8 cellular contexts compared by ENCODE assay signal in the genomic region with DNA sequence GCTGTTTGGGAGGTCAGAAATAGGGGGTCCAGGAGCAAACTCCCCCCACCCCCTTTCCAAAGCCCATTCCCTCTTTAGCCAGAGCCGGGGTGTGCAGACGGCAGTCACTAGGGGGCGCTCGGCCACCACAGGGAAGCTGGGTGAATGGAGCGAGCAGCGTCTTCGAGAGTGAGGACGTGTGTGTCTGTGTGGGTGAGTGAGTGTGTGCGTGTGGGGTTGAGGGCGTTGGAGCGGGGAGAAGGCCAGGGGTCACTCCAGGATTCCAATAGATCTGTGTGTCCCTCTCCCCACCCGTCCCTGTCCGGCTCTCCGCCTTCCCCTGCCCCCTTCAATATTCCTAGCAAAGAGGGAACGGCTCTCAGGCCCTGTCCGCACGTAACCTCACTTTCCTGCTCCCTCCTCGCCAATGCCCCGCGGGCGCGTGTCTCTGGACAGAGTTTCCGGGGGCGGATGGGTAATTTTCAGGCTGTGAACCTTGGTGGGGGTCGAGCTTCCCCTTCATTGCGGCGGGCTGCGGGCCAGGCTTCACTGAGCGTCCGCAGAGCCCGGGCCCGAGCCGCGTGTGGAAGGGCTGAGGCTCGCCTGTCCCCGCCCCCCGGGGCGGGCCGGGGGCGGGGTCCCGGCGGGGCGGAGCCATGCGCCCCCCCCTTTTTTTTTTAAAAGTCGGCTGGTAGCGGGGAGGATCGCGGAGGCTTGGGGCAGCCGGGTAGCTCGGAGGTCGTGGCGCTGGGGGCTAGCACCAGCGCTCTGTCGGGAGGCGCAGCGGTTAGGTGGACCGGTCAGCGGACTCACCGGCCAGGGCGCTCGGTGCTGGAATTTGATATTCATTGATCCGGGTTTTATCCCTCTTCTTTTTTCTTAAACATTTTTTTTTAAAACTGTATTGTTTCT. TPM values are rescaled to one million over a fixed set of nuclear protein-coding genes. Genes with fewer than 3 reads are reported as not detected.
DNase-seq lines count a peak whose midpoint lies in the region; ATAC-seq and TF ChIP-seq lines count a peak whose summit lies in the region.

A gene (plus strand): TSS at position 686 of the 891 bp plus-strand sequence.

- H2BK20ac ChIP-seq in IMR-90 (ENCODE audit: low read depth, low read length), result peak within 1 kb of the TSS; percentile 78

- H3K14ac ChIP-seq in IMR-90 (replicated peaks; ENCODE audit: low read depth, low read length), result peak within 1 kb of the TSS; percentile 85

- peak within 1 kb of the TSS; percentile 87 for H3K23ac ChIP-seq in IMR-90 (ENCODE audit: low read depth, low read length)

- H3K18ac ChIP-seq in IMR-90 (ENCODE audit: low read depth, low read length), result peak within 1 kb of the TSS; percentile 62

- TF ChIP-seq CTCF in IMR-90 (conservative IDR thresholded peaks at IDR 0.05; ENCODE audit: low read depth, low read length) (peak; percentile 97), epithelial cell of proximal tubule (conservative IDR thresholded peaks at IDR 0.05; ENCODE audit: low read depth, low read length) (peak; percentile 98)

- peak within 1 kb of the TSS; percentile 97 for H3K9ac ChIP-seq in IMR-90 (ENCODE audit: low read depth, low read length)
- peak within 1 kb of the TSS; percentile 99 for H3K9ac ChIP-seq in mucosa of stomach (ENCODE audit: low read length)

- H2BK120ac ChIP-seq in IMR-90 (ENCODE audit: low read depth, low read length), result peak within 1 kb of the TSS; percentile 54

- peak within 1 kb of the TSS; percentile 76 for H3K4ac ChIP-seq in IMR-90 (ENCODE audit: low read depth, low read length)

- H2BK5ac ChIP-seq in IMR-90 (ENCODE audit: low read depth, low read length, poor library complexity, severe bottlenecking), result peak within 1 kb of the TSS; percentile 83

- no CpG with 5 or more reads among the region's 62 CpGs for WGBS in IMR-90 (ENCODE audit: extremely low coverage in 2 of 2, insufficient read length in 1 of 2), 2 experiments

- peak within 1 kb of the TSS; percentile 83 for H3K56ac ChIP-seq in IMR-90 (ENCODE audit: extremely low read depth, insufficient read depth, low read length)

- CTCF ChIA-PET in IMR-90 (lab: Yijun Ruan, JAX), result interaction anchor here (0.6 to 2.8 kb wide), 22 partner anchors 24 to 1036 kb away, joined by 3 to 22 read pairs (median 3); no protein-coding TSS in a partner anchor

- H3K27ac ChIP-seq in IMR-90 (ENCODE audit: insufficient read depth, low read length), result peak within 1 kb of the TSS; percentile 92

- in situ Hi-C loops in IMR-90 (cut with MboI; ENCODE audit: low sequenced_read_pairs), result loop anchor here (5.0 kb wide), 2 partner anchors 102 to 303 kb away; no protein-coding TSS in a partner anchor

- H3K4me2 ChIP-seq in IMR-90 (ENCODE audit: low read depth, low read length), result peak within 1 kb of the TSS; percentile 64

- peaks cover 5 to 37% of the 10 kb centered on the region in 2 experiments for H3K79me1 ChIP-seq in IMR-90 (ENCODE audit: low read depth in 1 of 2, low read length in 2 of 2)

- POLR2A ChIA-PET in IMR-90 (lab: Charles Lee; ENCODE audit: unreplicated experiment), result interaction anchor here (0.6 to 0.8 kb wide), 5 partner anchors 13 to 310 kb away, joined by 3 to 6 read pairs (median 4); no protein-coding TSS in a partner anchor

- peak; percentile 92 for TF ChIP-seq RAD21 in IMR-90 (IDR thresholded peaks at IDR 0.05; ENCODE audit: low read length)

- H4K20me1 ChIP-seq in IMR-90 (ENCODE audit: insufficient read depth, low read length), result peaks cover 50% of the 10 kb centered on the region

- peak within 1 kb of the TSS; percentile 88 for H2AFZ ChIP-seq in IMR-90 (replicated peaks; ENCODE audit: low read length, poor library complexity)

- H3K4me1 ChIP-seq in IMR-90 (ENCODE audit: control insufficient read depth, insufficient read depth, low read length), result peaks cover 23% of the 10 kb centered on the region
- peaks cover 64% of the 10 kb centered on the region for H3K4me1 ChIP-seq in mucosa of stomach (ENCODE audit: control insufficient read depth, insufficient read depth, low read length)

- DNase-seq in DMS 273 treated with DMSO at 0.1 percent for 48 hours (lab: John Stamatoyannopoulos, UW) (peak; percentile 88), IMR-90 (peak; percentile 90), OCI-M1 (lab: John Stamatoyannopoulos, UW) (peak; percentile 96), activated T-cell treated with anti-CD3 and anti-CD28 coated beads for 48 hours (ENCODE audit: low read depth) (peak; percentile 83), epithelial cell of proximal tubule (ENCODE audit: low read depth) (peak; percentile 82)
- DNase-seq in stimulated activated CD8-positive, alpha-beta memory T cell treated with anti-CD3 and anti-CD28 coated beads, Interleukin-7, amount 100 ng/mL, for 24 hours (ENCODE audit: low read depth), result peak; percentile 82

- intact Hi-C loops in IMR-90 (cut with micrococcal nuclease), result loop anchor here (1.0 to 5.0 kb wide), 8 partner anchors 45 to 310 kb away; a partner anchor contains a TSS

- H3K27me3 ChIP-seq in IMR-90 (ENCODE audit: control insufficient read depth, insufficient read depth, low read length) (no peaks in the 10 kb centered on the region), mucosa of stomach (ENCODE audit: control insufficient read depth, insufficient read depth, low read length) (no peaks in the 10 kb centered on the region)

- H2BK15ac ChIP-seq in IMR-90 (ENCODE audit: low read depth, low read length), result peak within 1 kb of the TSS; percentile 77; the same call in 2 of the 3 replicates

- peak within 1 kb of the TSS; percentile 57; the same call in 1 of the 2 replicates for H2AK5ac ChIP-seq in IMR-90 (ENCODE audit: low read depth, low read length)

- TF ChIP-seq POLR2A in IMR-90 (IDR thresholded peaks at IDR 0.05; ENCODE audit: low read depth, low read length), result peak; percentile 98

- H4K8ac ChIP-seq in IMR-90 (ENCODE audit: low read depth in 2 of 2, low read length in 2 of 2), result peak within 1 kb of the TSS; percentile 66 to 87

- H3K4me3 ChIP-seq in IMR-90 (ENCODE audit: insufficient read depth, low read depth, low read length) (peak within 1 kb of the TSS; percentile 94), epithelial cell of proximal tubule (ENCODE audit: low read depth, low read length) (peak within 1 kb of the TSS; percentile 62), mucosa of stomach (ENCODE audit: low read length) (peak within 1 kb of the TSS; percentile 81)

- peak within 1 kb of the TSS; percentile 26 for H4K5ac ChIP-seq in IMR-90 (ENCODE audit: low read depth, low read length)

- H3K9me3 ChIP-seq in IMR-90 (ENCODE audit: control insufficient read depth, insufficient read depth, low read length) (no peaks in the 10 kb centered on the region), mucosa of stomach (ENCODE audit: control insufficient read depth, low read length) (no peaks in the 10 kb centered on the region)

- BruUV-seq in IMR-90 (replicated peaks; lab: Mats Ljungman, UMichigan), result no TSS peak

- H2AK9ac ChIP-seq in IMR-90 (replicated peaks; ENCODE audit: low read depth, low read length, poor library complexity), result peak within 1 kb of the TSS; percentile 95

- H4K91ac ChIP-seq in IMR-90 (ENCODE audit: insufficient read depth, low read depth, low read length), result peak within 1 kb of the TSS; percentile 76

- dilution Hi-C loops in IMR-90 (cut with HindIII; ENCODE audit: low sequenced_read_pairs, unreplicated experiment), result no loop called here

- ATAC-seq in GM21515 (IDR thresholded peaks at IDR 0.05; ENCODE audit: unreplicated experiment) (peak; percentile 60), IMR-90 (ENCODE audit: low read depth) (peak; percentile 58)

- peaks cover 6% of the 10 kb centered on the region for H3K9me1 ChIP-seq in IMR-90 (ENCODE audit: insufficient read depth, low read length)

- H3K36me3 ChIP-seq in IMR-90 (ENCODE audit: control insufficient read depth, insufficient read depth, low read length) (peaks cover 19% of the 10 kb centered on the region), mucosa of stomach (ENCODE audit: control insufficient read depth, insufficient read depth, low read length) (peaks cover 5% of the 10 kb centered on the region)

TF ChIP-seq in IMR-90, 13 proteins besides CTCF, POLR2A, EP300 and RAD21 (continues in another document):
- TF ChIP-seq FOS (IDR thresholded peaks at IDR 0.05; ENCODE audit: low read depth, low read length) (no peak), CEBPB (IDR thresholded peaks at IDR 0.05; ENCODE audit: low read depth, low read length) (no peak), CHD1 (IDR thresholded peaks at IDR 0.05; ENCODE audit: low read depth, low read length) (0 out of 2 replicates have a peak, but pooled peaks have one; percentile 54), BHLHE40 (IDR thresholded peaks at IDR 0.05; ENCODE audit: low read depth, low read length) (peak; percentile 44; the same call in 1 of the 2 replicates), MXI1 (IDR thresholded peaks at IDR 0.05; ENCODE audit: borderline replicate concordance, low read depth, low read length) (peak; percentile 69; the same call in 1 of the 2 replicates), SMC3 (IDR thresholded peaks at IDR 0.05; ENCODE audit: low read depth, low read length) (peak; percentile 72), NFE2L2 (IDR thresholded peaks at IDR 0.05; ENCODE audit: low read depth, low read length) (no peak), MAFK (IDR thresholded peaks at IDR 0.05; ENCODE audit: low read depth, low read length) (no peak), RFX5 (IDR thresholded peaks at IDR 0.05; ENCODE audit: low read depth, low read length) (no peak)
- TF ChIP-seq, protein P1, sequence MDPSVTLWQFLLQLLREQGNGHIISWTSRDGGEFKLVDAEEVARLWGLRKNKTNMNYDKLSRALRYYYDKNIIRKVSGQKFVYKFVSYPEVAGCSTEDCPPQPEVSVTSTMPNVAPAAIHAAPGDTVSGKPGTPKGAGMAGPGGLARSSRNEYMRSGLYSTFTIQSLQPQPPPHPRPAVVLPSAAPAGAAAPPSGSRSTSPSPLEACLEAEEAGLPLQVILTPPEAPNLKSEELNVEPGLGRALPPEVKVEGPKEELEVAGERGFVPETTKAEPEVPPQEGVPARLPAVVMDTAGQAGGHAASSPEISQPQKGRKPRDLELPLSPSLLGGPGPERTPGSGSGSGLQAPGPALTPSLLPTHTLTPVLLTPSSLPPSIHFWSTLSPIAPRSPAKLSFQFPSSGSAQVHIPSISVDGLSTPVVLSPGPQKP (IDR thresholded peaks at IDR 0.05; ENCODE audit: borderline replicate concordance, low read depth, low read length), result no peak
- TF ChIP-seq, protein P2, sequence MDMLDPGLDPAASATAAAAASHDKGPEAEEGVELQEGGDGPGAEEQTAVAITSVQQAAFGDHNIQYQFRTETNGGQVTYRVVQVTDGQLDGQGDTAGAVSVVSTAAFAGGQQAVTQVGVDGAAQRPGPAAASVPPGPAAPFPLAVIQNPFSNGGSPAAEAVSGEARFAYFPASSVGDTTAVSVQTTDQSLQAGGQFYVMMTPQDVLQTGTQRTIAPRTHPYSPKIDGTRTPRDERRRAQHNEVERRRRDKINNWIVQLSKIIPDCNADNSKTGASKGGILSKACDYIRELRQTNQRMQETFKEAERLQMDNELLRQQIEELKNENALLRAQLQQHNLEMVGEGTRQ (IDR thresholded peaks at IDR 0.05; ENCODE audit: low read depth, low read length), result no peak; the same call in none of the 2 replicates

RNA-seq across cellular contexts. Expression of the gene that starts here (rescaled TPM):
- total RNA-seq in IMR-90 (2012; rRNA removed), result 156 and 190 TPM in 2 replicates
- 211 and 234 TPM in 2 replicates for polyA plus RNA-seq in IMR-90 (2012; rRNA removed)
- polyA plus RNA-seq in IMR-90 (2012; cell fraction: cytosol; rRNA removed), result 69.3 and 213 TPM in 2 replicates
- polyA plus RNA-seq in IMR-90 (2012; cell fraction: nucleus; rRNA removed; ENCODE audit: low replicate concordance), result 853 and 1,420 TPM in 2 replicates
- 103 and 120 TPM in 2 replicates for total RNA-seq in epithelial cell of proximal tubule

Comparison
In these comparisons a context has a peak if more than half of its experiments do, and no peak if none do; other contexts are left out.
1. Peak in every context shown above with its lines: DNase-seq, ATAC-seq, H3K4me3 ChIP-seq and H3K27ac ChIP-seq.